ENCODE assay signal across 16 cellular contexts in the genomic region with DNA sequence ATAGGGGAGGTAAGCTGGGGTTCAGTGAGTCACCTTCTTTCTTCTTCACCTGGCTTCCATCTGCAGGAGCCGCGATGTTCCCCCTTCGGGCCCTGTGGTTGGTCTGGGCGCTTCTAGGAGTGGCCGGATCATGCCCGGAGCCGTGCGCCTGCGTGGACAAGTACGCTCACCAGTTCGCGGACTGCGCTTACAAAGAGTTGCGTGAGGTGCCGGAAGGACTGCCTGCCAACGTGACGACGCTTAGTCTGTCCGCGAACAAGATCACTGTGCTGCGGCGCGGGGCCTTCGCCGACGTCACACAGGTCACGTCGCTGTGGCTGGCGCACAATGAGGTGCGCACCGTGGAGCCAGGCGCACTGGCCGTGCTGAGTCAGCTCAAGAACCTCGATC. TPM values are rescaled to one million over a fixed set of nuclear protein-coding genes. Genes with fewer than 3 reads are reported as not detected.
A peak's percentile ranks its signal among the peaks of the same experiment; 100 is the strongest.
DNase-seq lines count a peak whose midpoint lies in the region; ATAC-seq and TF ChIP-seq lines count a peak whose summit lies in the region.
"Had no signal": no experiment of that assay in that cellular context is flagged by ENCODE, and none has a peak within 500 bp of the region (broad histone marks: within the 10 kb centered on the region; RNA-seq: fewer than 3 reads in every experiment).

No MANE protein-coding gene starts in this region.

- H3K36me3 Mint-ChIP-seq in IgD-negative memory B cell (peaks cover 5% of the 10 kb centered on the region), neural progenitor cell (peaks cover 6% of the 10 kb centered on the region)
- H3K36me3 Mint-ChIP-seq in natural killer cell treated with Interleukin-12 subunit alpha and Interleukin-12 subunit beta and Interleukin-15 and Interleukin-18, amount 100 ng/mL, for 72 hours: no peaks in the 10 kb centered on the region

- H3K4me1 Mint-ChIP-seq in IgD-negative memory B cell (peaks cover 8 to 20% (median 19%) of the 10 kb centered on the region in 3 donors), neural progenitor cell (peaks cover 57% of the 10 kb centered on the region)
- peaks cover 4 to 17% of the 10 kb centered on the region in 2 donors for H3K4me1 Mint-ChIP-seq in natural killer cell treated with Interleukin-12 subunit alpha and Interleukin-12 subunit beta and Interleukin-15 and Interleukin-18, amount 100 ng/mL, for 72 hours (ENCODE audit: low read depth in 2 of 2)

- no peak overlapping the region for H3K27ac ChIP-seq in neural progenitor cell
- H3K27ac ChIP-seq in lower lobe of right lung: no peak overlapping the region
- H3K27ac ChIP-seq: psoas muscle, RWPE1 had no signal

- H3F3A ChIP-seq in neural progenitor cell (ENCODE audit: low read depth): peaks cover 45% of the 10 kb centered on the region

- H3K9me3 Mint-ChIP-seq in IgD-negative memory B cell: peaks cover 0 to 8% (median 0%) of the 10 kb centered on the region in 3 donors
- H3K9me3 Mint-ChIP-seq in neural progenitor cell: peaks cover 7% of the 10 kb centered on the region
- H3K9me3 Mint-ChIP-seq in natural killer cell treated with Interleukin-12 subunit alpha and Interleukin-12 subunit beta and Interleukin-15 and Interleukin-18, amount 100 ng/mL, for 72 hours: no peaks in the 10 kb centered on the region
- H3K9me3 Mint-ChIP-seq: activated naive CD4-positive, alpha-beta T cell treated with anti-CD3 and anti-CD28 coated beads for 36 hours had no signal

- no peak overlapping the region for H2AFZ ChIP-seq in neural progenitor cell (replicated peaks)

- intact Hi-C loops in lower lobe of right lung (cut with DNase I): no loop called here

- no peak overlapping the region for H3K9ac ChIP-seq in neural progenitor cell

- H3K27me3 Mint-ChIP-seq in IgD-negative memory B cell (peaks cover 67% of the 10 kb centered on the region), neural progenitor cell (ENCODE audit: insufficient read depth, low read depth) (peaks cover 73% of the 10 kb centered on the region)
- H3K27me3 Mint-ChIP-seq in natural killer cell treated with Interleukin-12 subunit alpha and Interleukin-12 subunit beta and Interleukin-15 and Interleukin-18, amount 100 ng/mL, for 72 hours: peaks cover 49 to 58% of the 10 kb centered on the region in 2 donors

- H3K9me3 ChIP-seq in neural progenitor cell (ENCODE audit: low read depth): no peaks in the 10 kb centered on the region
- no peaks in the 10 kb centered on the region for H3K9me3 ChIP-seq in lower lobe of right lung
- H3K9me3 ChIP-seq: psoas muscle had no signal

- no peaks in the 10 kb centered on the region for H3K79me2 ChIP-seq in neural progenitor cell (ENCODE audit: low read depth)

- peaks cover 54% of the 10 kb centered on the region for H3K4me1 ChIP-seq in neural progenitor cell
- H3K4me1 ChIP-seq in lower lobe of right lung: peaks cover 48% of the 10 kb centered on the region

- peaks cover 53% of the 10 kb centered on the region for H4K20me1 ChIP-seq in neural progenitor cell (ENCODE audit: low read depth)

- no peak for ATAC-seq in natural killer cell treated with Interleukin-12 subunit alpha and Interleukin-12 subunit beta and Interleukin-15 and Interleukin-18, amount 100 ng/mL, for 72 hours
- no peak for ATAC-seq in lower lobe of right lung
- ATAC-seq: psoas muscle had no signal

- H3K36me3 ChIP-seq in neural progenitor cell (no peaks in the 10 kb centered on the region), lower lobe of right lung (no peaks in the 10 kb centered on the region)

- peak overlapping the region in 1 of 4 donors; percentile 80 for H3K4me3 Mint-ChIP-seq in IgD-negative memory B cell
- peak overlapping the region; percentile 30 for H3K4me3 Mint-ChIP-seq in neural progenitor cell
- H3K4me3 Mint-ChIP-seq in natural killer cell treated with Interleukin-12 subunit alpha and Interleukin-12 subunit beta and Interleukin-15 and Interleukin-18, amount 100 ng/mL, for 72 hours: no peak overlapping the region
- H3K4me3 Mint-ChIP-seq: activated naive CD4-positive, alpha-beta T cell treated with anti-CD3 and anti-CD28 coated beads for 36 hours had no signal

- no peak overlapping the region for H3K4me3 ChIP-seq in epithelial cell of esophagus (ENCODE audit: low read length)
- H3K4me3 ChIP-seq in neural progenitor cell: no peak overlapping the region
- H3K4me3 ChIP-seq in lower lobe of right lung: no peak overlapping the region
- H3K4me3 ChIP-seq: psoas muscle had no signal

- no peak for TF ChIP-seq CTCF in GM13977 (IDR thresholded peaks at IDR 0.05; ENCODE audit: extremely low read depth, insufficient read depth, missing control alignments)
- no peak for TF ChIP-seq CTCF in epithelial cell of esophagus (IDR thresholded peaks at IDR 0.05; ENCODE audit: insufficient read depth, low read depth, low read length, missing control alignments)
- TF ChIP-seq CTCF in neural progenitor cell (IDR thresholded peaks at IDR 0.05): no peak
- TF ChIP-seq CTCF in lower lobe of right lung (IDR thresholded peaks at IDR 0.05): no peak

- H3K27me3 ChIP-seq in neural progenitor cell (peaks cover 100% of the 10 kb centered on the region), lower lobe of right lung (ENCODE audit: low read depth) (peaks cover 96% of the 10 kb centered on the region)

- peak overlapping the region; percentile 17 for H3K4me2 ChIP-seq in neural progenitor cell

- DNase-seq in GM13977 (ENCODE audit: low spot score): peak; percentile 28
- DNase-seq in epithelial cell of esophagus (ENCODE audit: low read depth): peak; percentile 50
- DNase-seq in neural progenitor cell (ENCODE audit: low spot score): peak; percentile 39
- no peak for DNase-seq in putamen (ENCODE audit: low spot score)
- no peak for DNase-seq in natural killer cell treated with Interleukin-12 subunit alpha and Interleukin-12 subunit beta and Interleukin-15 and Interleukin-18, amount 100 ng/mL, for 72 hours (ENCODE audit: low spot score)
- no peak for DNase-seq in lower lobe of right lung
- DNase-seq: C1 segment of cervical spinal cord; NCI-H1930; stimulated activated CD4-positive, alpha-beta T cell treated with anti-CD3 and anti-CD28 coated beads, Interleukin-15, amount 100 ng/mL, for 24 hours had no signal

- H3K27ac Mint-ChIP-seq in IgD-negative memory B cell (peak overlapping the region; percentile 73 to 95 (median 85)), neural progenitor cell (no peak overlapping the region)
- no peak overlapping the region for H3K27ac Mint-ChIP-seq in natural killer cell treated with Interleukin-12 subunit alpha and Interleukin-12 subunit beta and Interleukin-15 and Interleukin-18, amount 100 ng/mL, for 72 hours
- H3K27ac Mint-ChIP-seq: activated naive CD4-positive, alpha-beta T cell treated with anti-CD3 and anti-CD28 coated beads for 36 hours had no signal

- in situ Hi-C loops in GM13977 (cut with MboI; ENCODE audit: low pct_unique_long_range_greater_than_20kb, low sequenced_read_pairs, unreplicated experiment): loop anchor here (5.0 kb wide), 1 partner anchor 175 kb away; no protein-coding TSS in a partner anchor

RNA-seq across cellular contexts. Expression of gene ISLR2, which starts 2.3 kb away (rescaled TPM):
- polyA plus RNA-seq in IgD-negative memory B cell: not detected
- total RNA-seq in neural progenitor cell (ENCODE audit: low replicate concordance) (not detected in 2 replicates), lower lobe of right lung (1.2 TPM)
- total RNA-seq in natural killer cell treated with Interleukin-12 subunit alpha and Interleukin-12 subunit beta and Interleukin-15 and Interleukin-18, amount 100 ng/mL, for 72 hours: not detected
- total RNA-seq: activated naive CD4-positive, alpha-beta T cell treated with anti-CD3 and anti-CD28 coated beads for 36 hours; T-helper 1 cell treated with Interleukin-12 subunit alpha and Interleukin-12 subunit beta and Interleukin-4 antibody, amounts not matched to agents 30 ng/mL and 1 ng/mL, for 36 hours had no signal

RNA-seq across cellular contexts. Expression of gene ISLR, which starts 40.8 kb away (rescaled TPM):
- not detected for polyA plus RNA-seq in IgD-negative memory B cell
- total RNA-seq in neural progenitor cell (ENCODE audit: low replicate concordance) (0.68 TPM in 1 of 2 replicates, not detected in the other), lower lobe of right lung (24.0 TPM)
- not detected for total RNA-seq in natural killer cell treated with Interleukin-12 subunit alpha and Interleukin-12 subunit beta and Interleukin-15 and Interleukin-18, amount 100 ng/mL, for 72 hours
- total RNA-seq: activated naive CD4-positive, alpha-beta T cell treated with anti-CD3 and anti-CD28 coated beads for 36 hours; M059J; T-helper 1 cell treated with Interleukin-12 subunit alpha and Interleukin-12 subunit beta and Interleukin-4 antibody, amounts not matched to agents 30 ng/mL and 1 ng/mL, for 36 hours had no signal

RNA-seq across cellular contexts. Expression of gene GOLGA6A, which starts 50.3 kb away (rescaled TPM):
- not detected for polyA plus RNA-seq in IgD-negative memory B cell
- 0.04 and 0.59 TPM in 2 replicates for total RNA-seq in neural progenitor cell (ENCODE audit: low replicate concordance)
- not detected for total RNA-seq in natural killer cell treated with Interleukin-12 subunit alpha and Interleukin-12 subunit beta and Interleukin-15 and Interleukin-18, amount 100 ng/mL, for 72 hours
- not detected for total RNA-seq in lower lobe of right lung
- total RNA-seq: kidney epithelial cell, M059J had no signal

Comparison
In these comparisons a context has a peak if more than half of its experiments do, and no peak if none do; other contexts are left out.
1. DNase-seq: peak in GM13977 (single experiment), epithelial cell of esophagus (single experiment) and neural progenitor cell (single experiment); none in putamen (single experiment), natural killer cell treated with Interleukin-12 subunit alpha and Interleukin-12 subunit beta and Interleukin-15 and Interleukin-18, amount 100 ng/mL, for 72 hours (single experiment) and lower lobe of right lung (single experiment).
2. H3K27ac Mint-ChIP-seq: peak in IgD-negative memory B cell (3 of 3); none in neural progenitor cell (single experiment) and natural killer cell treated with Interleukin-12 subunit alpha and Interleukin-12 subunit beta and Interleukin-15 and Interleukin-18, amount 100 ng/mL, for 72 hours (0 of 2).
3. RNA of gene ISLR, which starts 40.8 kb away (total RNA-seq): 24.0 TPM in lower lobe of right lung (single experiment); 0.68 TPM in neural progenitor cell and not detected in natural killer cell treated with Interleukin-12 subunit alpha and Interleukin-12 subunit beta and Interleukin-15 and Interleukin-18, amount 100 ng/mL, for 72 hours; every median in the first group is over 10 times any median in the second.